23 cellular contexts compared by ENCODE assay signal in the genomic region with DNA sequence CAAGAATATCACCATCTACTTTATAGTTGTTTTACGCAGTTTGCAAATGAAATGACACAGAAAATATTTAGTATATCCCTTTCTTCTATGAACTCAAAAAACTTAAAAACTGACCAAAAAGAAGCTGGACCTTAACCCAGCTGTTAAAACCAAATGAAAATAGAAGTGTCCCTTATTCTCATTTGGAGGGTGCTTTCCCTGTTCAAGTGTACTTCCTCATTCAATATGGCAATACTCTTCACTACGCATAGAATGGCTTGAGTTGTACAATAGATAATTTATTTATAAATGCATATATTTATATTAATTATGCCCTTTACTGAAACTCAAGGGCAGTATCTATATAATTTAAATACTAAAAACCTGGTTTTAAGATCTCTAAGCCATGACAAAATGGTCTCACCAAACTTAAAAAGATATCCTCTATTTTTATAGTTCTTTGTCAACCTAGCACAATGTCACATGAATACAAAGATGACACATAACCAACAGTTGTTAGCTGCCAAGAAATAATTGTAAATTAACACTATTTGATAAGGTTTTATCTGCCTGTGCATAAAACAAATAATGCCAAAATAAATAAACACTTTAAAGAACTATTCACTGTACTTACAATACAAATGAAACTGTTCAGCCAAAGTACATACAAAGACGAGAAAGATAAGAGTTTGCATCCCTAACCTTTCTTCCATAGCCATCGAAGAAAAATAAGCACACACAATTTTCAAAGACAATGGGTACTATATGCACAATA. TPM values are rescaled to one million over a fixed set of nuclear protein-coding genes. Genes with fewer than 3 reads are reported as not detected.
A peak's percentile ranks its signal among the peaks of the same experiment; 100 is the strongest.
DNase-seq lines count a peak whose midpoint lies in the region; ATAC-seq and TF ChIP-seq lines count a peak whose summit lies in the region.
"Had no signal": no experiment of that assay in that cellular context is flagged by ENCODE, and none has a peak within 500 bp of the region (broad histone marks: within the 10 kb centered on the region; RNA-seq: fewer than 3 reads in every experiment).

No MANE protein-coding gene starts in this region.

- no peak overlapping the region for H3K27ac ChIP-seq in osteoblast (ENCODE audit: low read depth, low read length)
- H3K27ac ChIP-seq: A549, BLaER1, hepatocyte, right atrium auricular region had no signal

- H4K20me1 ChIP-seq in osteoblast (ENCODE audit: insufficient read depth, low read length) = no peaks in the 10 kb centered on the region

- DNase-seq in activated T-cell treated with anti-CD3 and anti-CD28 coated beads, Interleukin-2, amount 50 U/mL, for 72 hours = no peak
- DNase-seq in activated T-cell treated with anti-CD3 and anti-CD28 coated beads, Interleukin-2, amount 50 U/mL, for 24 hours = no peak
- no peak for DNase-seq in activated naive CD8-positive, alpha-beta T cell treated with anti-CD3 and anti-CD28 coated beads for 36 hours
- DNase-seq in stimulated activated naive B cell treated with anti-CD40 and anti-IgM and Interleukin-4, amounts not matched to agents 10 μg/mL and 1 μg/mL and 100 μg/mL, for 72 hours = no peak
- DNase-seq in osteoblast (ENCODE audit: insufficient read length, low spot score, missing footprints) = no peak
- DNase-seq in T-cell = no peak
- DNase-seq: activated CD4-positive, alpha-beta T cell treated with anti-CD3 and anti-CD28 coated beads, Interleukin-2, amount 50 U/mL, for 1 hour; anterior cingulate cortex; central memory CD4-positive, alpha-beta T cell; foreskin melanocyte; Kasumi-1; NCI-H1105 treated with DMSO at 0.1 percent for 48 hours; NCI-H510A treated with DMSO at 0.1 percent for 48 hours; nucleus accumbens; stimulated activated CD8-positive, alpha-beta memory T cell treated with anti-CD3 and anti-CD28 coated beads, Interleukin-4, amount 100 ng/mL, for 48 hours; SW 1271 had no signal

- peaks cover 17% of the 10 kb centered on the region for H3K79me2 ChIP-seq in osteoblast (ENCODE audit: insufficient read depth, low read length)

- H3K27me3 Mint-ChIP-seq in activated T-cell treated with anti-CD3 and anti-CD28 coated beads, Interleukin-2, amount 50 U/mL, for 72 hours (ENCODE audit: low read depth) = no peaks in the 10 kb centered on the region
- H3K27me3 Mint-ChIP-seq in activated T-cell treated with anti-CD3 and anti-CD28 coated beads, Interleukin-2, amount 50 U/mL, for 24 hours = no peaks in the 10 kb centered on the region
- no peaks in the 10 kb centered on the region for H3K27me3 Mint-ChIP-seq in activated naive CD8-positive, alpha-beta T cell treated with anti-CD3 and anti-CD28 coated beads for 36 hours
- no peaks in the 10 kb centered on the region for H3K27me3 Mint-ChIP-seq in stimulated activated naive B cell treated with anti-CD40 and anti-IgM and Interleukin-4, amounts not matched to agents 10 μg/mL and 1 μg/mL and 100 μg/mL, for 72 hours
- H3K27me3 Mint-ChIP-seq in T-cell = no peaks in the 10 kb centered on the region

- H3K9me3 ChIP-seq in osteoblast (ENCODE audit: low read depth, low read length) = no peaks in the 10 kb centered on the region
- H3K9me3 ChIP-seq: A549, BLaER1, right atrium auricular region had no signal

- H3K4me1 Mint-ChIP-seq in activated T-cell treated with anti-CD3 and anti-CD28 coated beads, Interleukin-2, amount 50 U/mL, for 72 hours (ENCODE audit: low read depth) = no peaks in the 10 kb centered on the region
- H3K4me1 Mint-ChIP-seq in activated T-cell treated with anti-CD3 and anti-CD28 coated beads, Interleukin-2, amount 50 U/mL, for 24 hours (ENCODE audit: low read depth) = peaks cover 5% of the 10 kb centered on the region
- H3K4me1 Mint-ChIP-seq in activated naive CD8-positive, alpha-beta T cell treated with anti-CD3 and anti-CD28 coated beads for 36 hours = peaks cover 2% of the 10 kb centered on the region
- H3K4me1 Mint-ChIP-seq in stimulated activated naive B cell treated with anti-CD40 and anti-IgM and Interleukin-4, amounts not matched to agents 10 μg/mL and 1 μg/mL and 100 μg/mL, for 72 hours = peaks cover 5 to 13% of the 10 kb centered on the region in 2 donors
- H3K4me1 Mint-ChIP-seq in T-cell = peaks cover 4 to 14% (median 12%) of the 10 kb centered on the region in 3 donors

- TF ChIP-seq CTCF in osteoblast (IDR thresholded peaks at IDR 0.05; ENCODE audit: extremely low read depth, low read depth, low read length) = no peak

- no peaks in the 10 kb centered on the region for H3K9me3 Mint-ChIP-seq in activated T-cell treated with anti-CD3 and anti-CD28 coated beads, Interleukin-2, amount 50 U/mL, for 72 hours
- no peaks in the 10 kb centered on the region for H3K9me3 Mint-ChIP-seq in activated T-cell treated with anti-CD3 and anti-CD28 coated beads, Interleukin-2, amount 50 U/mL, for 24 hours
- H3K9me3 Mint-ChIP-seq in activated naive CD8-positive, alpha-beta T cell treated with anti-CD3 and anti-CD28 coated beads for 36 hours = no peaks in the 10 kb centered on the region
- no peaks in the 10 kb centered on the region for H3K9me3 Mint-ChIP-seq in stimulated activated naive B cell treated with anti-CD40 and anti-IgM and Interleukin-4, amounts not matched to agents 10 μg/mL and 1 μg/mL and 100 μg/mL, for 72 hours
- H3K9me3 Mint-ChIP-seq in T-cell = no peaks in the 10 kb centered on the region

- peaks cover 6 to 31% of the 10 kb centered on the region in 2 donors for H3K36me3 Mint-ChIP-seq in activated T-cell treated with anti-CD3 and anti-CD28 coated beads, Interleukin-2, amount 50 U/mL, for 72 hours (ENCODE audit: insufficient read depth in 2 of 2)
- peaks cover 81% of the 10 kb centered on the region for H3K36me3 Mint-ChIP-seq in activated T-cell treated with anti-CD3 and anti-CD28 coated beads, Interleukin-2, amount 50 U/mL, for 24 hours (ENCODE audit: low read depth)
- H3K36me3 Mint-ChIP-seq in activated naive CD8-positive, alpha-beta T cell treated with anti-CD3 and anti-CD28 coated beads for 36 hours = peaks cover 17% of the 10 kb centered on the region
- H3K36me3 Mint-ChIP-seq in stimulated activated naive B cell treated with anti-CD40 and anti-IgM and Interleukin-4, amounts not matched to agents 10 μg/mL and 1 μg/mL and 100 μg/mL, for 72 hours = peaks cover 21 to 25% of the 10 kb centered on the region in 2 donors
- H3K36me3 Mint-ChIP-seq in T-cell = peaks cover 33% of the 10 kb centered on the region

- no peak overlapping the region for H3K4me3 ChIP-seq in osteoblast (ENCODE audit: insufficient read depth, low read length)
- H3K4me3 ChIP-seq: A549, BLaER1, hepatocyte, right atrium auricular region had no signal

- H3K27ac Mint-ChIP-seq in activated T-cell treated with anti-CD3 and anti-CD28 coated beads, Interleukin-2, amount 50 U/mL, for 72 hours = peak overlapping the region; percentile 91
- no peak overlapping the region for H3K27ac Mint-ChIP-seq in activated T-cell treated with anti-CD3 and anti-CD28 coated beads, Interleukin-2, amount 50 U/mL, for 24 hours
- H3K27ac Mint-ChIP-seq in activated naive CD8-positive, alpha-beta T cell treated with anti-CD3 and anti-CD28 coated beads for 36 hours = peak overlapping the region; percentile 4
- H3K27ac Mint-ChIP-seq in stimulated activated naive B cell treated with anti-CD40 and anti-IgM and Interleukin-4, amounts not matched to agents 10 μg/mL and 1 μg/mL and 100 μg/mL, for 72 hours = peak overlapping the region; percentile 47
- peak overlapping the region in 1 of 2 donors; percentile 5 for H3K27ac Mint-ChIP-seq in T-cell

- H3K27me3 ChIP-seq in osteoblast (ENCODE audit: insufficient read depth, low read length) = no peaks in the 10 kb centered on the region
- H3K27me3 ChIP-seq: BLaER1, hepatocyte, right atrium auricular region had no signal

- no peak for ATAC-seq in activated T-cell treated with anti-CD3 and anti-CD28 coated beads, Interleukin-2, amount 50 U/mL, for 72 hours (replicated peaks in 1 of 2)
- ATAC-seq in HG02798 (IDR thresholded peaks at IDR 0.05; ENCODE audit: poor library complexity, unreplicated experiment) (peak; percentile 52), HG03039 (IDR thresholded peaks at IDR 0.05; ENCODE audit: unreplicated experiment) (no peak), T-cell (replicated peaks in 1 of 4) (no peak)
- peak; percentile 75 to 82 for ATAC-seq in stimulated activated naive B cell treated with anti-CD40 and anti-IgM and Interleukin-4, amounts not matched to agents 10 μg/mL and 1 μg/mL and 100 μg/mL, for 72 hours (replicated peaks)
- ATAC-seq: A549, Right ventricle myocardium inferior had no signal

- POLR2A ChIA-PET in T-cell (lab: Charles Lee) = no interaction called here

- H3K4me1 ChIP-seq in osteoblast (ENCODE audit: insufficient read depth, low read length) = no peaks in the 10 kb centered on the region
- H3K4me1 ChIP-seq: A549, BLaER1 had no signal

- CTCF ChIA-PET in T-cell (lab: Charles Lee) = no interaction called here

- H3K4me2 ChIP-seq in osteoblast (ENCODE audit: insufficient read depth, low read length) = no peak overlapping the region
- H3K4me2 ChIP-seq: A549, BLaER1, hepatocyte had no signal

- H2AFZ ChIP-seq in osteoblast (ENCODE audit: low read length) = no peak overlapping the region
- H2AFZ ChIP-seq: hepatocyte had no signal

- H3K4me3 Mint-ChIP-seq in activated T-cell treated with anti-CD3 and anti-CD28 coated beads, Interleukin-2, amount 50 U/mL, for 72 hours = no peak overlapping the region
- H3K4me3 Mint-ChIP-seq in activated T-cell treated with anti-CD3 and anti-CD28 coated beads, Interleukin-2, amount 50 U/mL, for 24 hours = no peak overlapping the region
- H3K4me3 Mint-ChIP-seq in activated naive CD8-positive, alpha-beta T cell treated with anti-CD3 and anti-CD28 coated beads for 36 hours = no peak overlapping the region
- H3K4me3 Mint-ChIP-seq in stimulated activated naive B cell treated with anti-CD40 and anti-IgM and Interleukin-4, amounts not matched to agents 10 μg/mL and 1 μg/mL and 100 μg/mL, for 72 hours = no peak overlapping the region
- H3K4me3 Mint-ChIP-seq in T-cell = no peak overlapping the region

- H3K36me3 ChIP-seq in osteoblast (ENCODE audit: insufficient read depth, low read length) = peaks cover 64% of the 10 kb centered on the region

RNA-seq across cellular contexts. Expression of a gene that starts 25.2 kb away (rescaled TPM):
- total RNA-seq in activated T-cell treated with anti-CD3 and anti-CD28 coated beads, Interleukin-2, amount 50 U/mL, for 72 hours = 100 to 1,000 TPM in 1 of 2 donors, 10 to 100 TPM in 1; 92.2 to 105 TPM
- total RNA-seq in activated naive CD8-positive, alpha-beta T cell treated with anti-CD3 and anti-CD28 coated beads for 36 hours = 10 to 100 TPM; 81.1 to 84.7 TPM
- total RNA-seq in osteoblast = 40.2 and 41.0 TPM in 2 replicates
- 100 to 1,000 TPM; 163 to 233 (median 171) TPM for total RNA-seq in T-cell

Comparison
In these comparisons a context has a peak if more than half of its experiments do, and no peak if none do; other contexts are left out.
1. ATAC-seq: peak in HG02798 (single experiment) and stimulated activated naive B cell treated with anti-CD40 and anti-IgM and Interleukin-4, amounts not matched to agents 10 μg/mL and 1 μg/mL and 100 μg/mL, for 72 hours (2 of 2); none in activated T-cell treated with anti-CD3 and anti-CD28 coated beads, Interleukin-2, amount 50 U/mL, for 72 hours (0 of 2), HG03039 (single experiment) and T-cell (0 of 4).